Comparison of ENCODE assay signal across 1 cellular context in genomic region chr3:99498544-99499234, GRCh38.
TF ChIP-seq lines count a peak whose summit lies in the region.

No MANE protein-coding gene starts in this region.

TF ChIP-seq in GM12878, 131 proteins besides CTCF, POLR2A, EP300 and RAD21 (continued from another document):
- TF ChIP-seq BCL11A (IDR thresholded peaks at IDR 0.05; ENCODE audit: low read depth, low read length): no peak
- no peak for TF ChIP-seq RB1 (IDR thresholded peaks at IDR 0.05; ENCODE audit: borderline replicate concordance)
- TF ChIP-seq NFIC (IDR thresholded peaks at IDR 0.05; ENCODE audit: low read depth, low read length): no peak
- no peak for TF ChIP-seq POLR2AphosphoS2 (IDR thresholded peaks at IDR 0.05; ENCODE audit: low read depth, low read length)
- no peak for TF ChIP-seq BACH1 (IDR thresholded peaks at IDR 0.05; ENCODE audit: borderline replicate concordance)
- no peak for TF ChIP-seq ATF3 (IDR thresholded peaks at IDR 0.05; ENCODE audit: borderline replicate concordance, extremely low read depth, low read depth, low read length)
- TF ChIP-seq CEBPB (IDR thresholded peaks at IDR 0.05; ENCODE audit: borderline replicate concordance in 1 of 2, low read depth in 2 of 2, low read length in 2 of 2): no peak
